In the genomic region with DNA sequence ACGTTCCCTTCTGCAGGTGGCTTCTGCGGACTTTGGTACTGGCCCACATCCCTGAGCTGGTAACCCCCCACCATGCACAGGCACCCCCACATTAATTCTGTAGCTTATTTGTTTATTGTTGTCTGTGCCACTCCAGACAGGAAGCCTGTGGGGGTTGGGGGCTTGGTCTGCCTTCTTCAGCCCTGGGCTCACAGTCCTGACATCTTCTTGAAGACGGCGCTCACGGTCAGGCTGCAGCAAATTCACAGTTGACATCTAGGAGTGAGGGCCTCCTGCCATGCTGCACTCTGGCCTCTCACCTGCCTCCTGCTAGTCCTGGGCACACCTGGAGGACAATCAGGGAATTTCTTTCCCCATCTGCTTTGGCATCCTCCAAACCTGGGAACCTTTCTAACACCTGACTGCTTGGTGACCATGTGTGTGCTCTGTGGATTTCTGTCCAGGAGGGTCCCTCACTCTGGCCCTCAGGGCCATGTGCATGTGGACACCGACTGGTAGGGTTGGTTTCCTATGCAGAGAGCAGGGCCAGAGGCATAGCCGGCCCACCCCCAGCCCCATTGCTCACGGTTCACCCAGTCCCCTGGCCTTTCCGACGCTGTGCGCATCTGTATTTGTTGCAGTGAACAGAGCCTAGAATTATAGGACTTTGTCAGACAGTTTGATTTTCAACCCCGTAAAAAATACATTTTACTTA, we compare ENCODE assay signal across 16 cellular contexts.
DNase-seq lines count a peak whose midpoint lies in the region; ATAC-seq, FAIRE-seq and TF ChIP-seq lines count a peak whose summit lies in the region.
"Had no signal": no experiment of that assay in that cellular context is flagged by ENCODE, and none has a peak within 500 bp of the region (broad histone marks: within the 10 kb centered on the region; RNA-seq: fewer than 3 reads in every experiment).

No MANE protein-coding gene starts in this region.

- TF ChIP-seq CTCF in SK-N-SH (IDR thresholded peaks at IDR 0.05) (no peak), esophagus muscularis mucosa (IDR thresholded peaks at IDR 0.05) (no peak), HepG2 (CRISPR knock-in tag; IDR thresholded peaks at IDR 0.05) (no peak)

- no peak for TF ChIP-seq EP300 in SK-N-SH (IDR thresholded peaks at IDR 0.05; ENCODE audit: borderline replicate concordance in 1 of 2, low read depth in 1 of 2, low read length in 1 of 2)
- TF ChIP-seq EP300 in esophagus muscularis mucosa (IDR thresholded peaks at IDR 0.05): no peak
- TF ChIP-seq EP300 in HepG2 (IDR thresholded peaks at IDR 0.05; ENCODE audit: low read depth in 2 of 2, low read length in 2 of 2): no peak
- no peak for TF ChIP-seq EP300 in HepG2 (CRISPR knock-in tag; IDR thresholded peaks at IDR 0.05; ENCODE audit: borderline replicate concordance)

- TF ChIP-seq RAD21 in SK-N-SH (IDR thresholded peaks at IDR 0.05; ENCODE audit: low read length) (no peak), HepG2 (CRISPR knock-in tag; IDR thresholded peaks at IDR 0.05) (no peak)

- H3K9me3 ChIP-seq in SK-N-SH: no peaks in the 10 kb centered on the region
- H3K9me3 ChIP-seq in SJCRH30 (replicated peaks): no peaks in the 10 kb centered on the region
- no peaks in the 10 kb centered on the region for H3K9me3 ChIP-seq in esophagus muscularis mucosa
- no peaks in the 10 kb centered on the region for H3K9me3 ChIP-seq in skeletal muscle satellite cell (replicated peaks; ENCODE audit: low read length)
- H3K9me3 ChIP-seq in HepG2 (ENCODE audit: low read length): no peaks in the 10 kb centered on the region
- H3K9me3 ChIP-seq: colonic mucosa, left lung had no signal

- H3K27ac ChIP-seq in SK-N-SH (ENCODE audit: low read depth in 2 of 2, low read length in 1 of 2) (peak overlapping the region in 1 of 2 experiments; percentile 47; a peak in 1 of 4 replicates), SJCRH30 (peak overlapping the region; percentile 39; the same call in 1 of the 2 replicates), esophagus muscularis mucosa (replicated peaks in 1 of 4) (no peak overlapping the region), HepG2 (ENCODE audit: extremely low read length, insufficient read depth, low read length) (no peak overlapping the region)
- H3K27ac ChIP-seq: colonic mucosa, left lung had no signal

- ATAC-seq in SK-N-SH treated with all-trans-retinoic acid at 6 μM for 48 hours (no peak), HepG2 (no peak)
- ATAC-seq: left lung had no signal

- intact Hi-C loops in esophagus muscularis mucosa (cut with DNase I) (no loop called here), HepG2 (cut with micrococcal nuclease; ENCODE audit: unreplicated experiment) (no loop called here)

- H3K4me3 ChIP-seq in SK-N-SH (ENCODE audit: low read depth in 2 of 2, low read length in 1 of 2) (no peak overlapping the region), SJCRH30 (no peak overlapping the region), esophagus muscularis mucosa (no peak overlapping the region), skeletal muscle satellite cell (ENCODE audit: low read length) (no peak overlapping the region), HepG2 (replicated peaks in 1 of 3; ENCODE audit: insufficient read depth in 1 of 3, low read depth in 2 of 3, low read length in 3 of 3) (no peak overlapping the region)
- H3K4me3 ChIP-seq: colonic mucosa, left lung had no signal

- TF ChIP-seq POLR2A in esophagus muscularis mucosa (IDR thresholded peaks at IDR 0.05; ENCODE audit: low read depth) (no peak), HepG2 (IDR thresholded peaks at IDR 0.05; ENCODE audit: insufficient read depth in 1 of 2, low read depth in 2 of 2, low read length in 2 of 2) (no peak)

- CTCF ChIA-PET in SK-N-SH (lab: Yijun Ruan, JAX): interaction anchor here (0.8 to 2.1 kb wide), 3 partner anchors 16 to 136 kb away, joined by 3 to 7 read pairs (median 4); no protein-coding TSS in a partner anchor
- CTCF ChIA-PET in HepG2 (lab: Yijun Ruan, JAX; ENCODE audit: low intra/inter-chr PET ratio, low total read pairs): no interaction called here

- no peaks in the 10 kb centered on the region for H3K36me3 ChIP-seq in SK-N-SH (replicated peaks in 1 of 2; ENCODE audit: control insufficient read depth in 1 of 2, insufficient read depth in 2 of 2, low read length in 1 of 2)
- no peaks in the 10 kb centered on the region for H3K36me3 ChIP-seq in SJCRH30
- H3K36me3 ChIP-seq in esophagus muscularis mucosa: no peaks in the 10 kb centered on the region
- H3K36me3 ChIP-seq in skeletal muscle satellite cell (ENCODE audit: insufficient read depth, low read length): no peaks in the 10 kb centered on the region
- H3K36me3 ChIP-seq in HepG2 (replicated peaks in 1 of 2; ENCODE audit: control insufficient read depth in 1 of 2, insufficient read depth in 2 of 2, low read length in 2 of 2): no peaks in the 10 kb centered on the region
- H3K36me3 ChIP-seq: colonic mucosa, left lung had no signal

- no peaks in the 10 kb centered on the region for H3K9me2 ChIP-seq in SK-N-SH

- DNase-seq in SK-N-SH (no peak), SJCRH30 (no peak), esophagus muscularis mucosa (ENCODE audit: extremely low spot score) (peak; percentile 90), HepG2 (ENCODE audit: low spot score) (no peak), NCI-H1417 treated with DMSO at 0.1 percent for 48 hours (lab: John Stamatoyannopoulos, UW) (no peak)
- no peak for DNase-seq in activated CD4-positive, CD25-positive, alpha-beta regulatory T cell treated with anti-CD3 and anti-CD28 coated beads, Interleukin-2, amount 50 U/mL, for 72 hours
- DNase-seq: 8988T; activated B cell treated with CpG ODN at 0.5 μM for 24 hours; amygdala; colonic mucosa; hippocampal formation; retina; stimulated activated CD4-positive, alpha-beta T cell treated with anti-CD3 and anti-CD28 coated beads, Interleukin-2, amount 100 ng/mL, for 24 hours had no signal

- 74% methylated on average over 8 of the region's 12 CpGs for WGBS in SK-N-SH (ENCODE audit: low lambda C conversion rate)
- 89% methylated on average over 10 of the region's 12 CpGs for WGBS in esophagus muscularis mucosa
- 82% methylated on average over 11 of the region's 12 CpGs for WGBS in HepG2 (ENCODE audit: low lambda C conversion rate)

- H3K4me1 ChIP-seq in SK-N-SH (ENCODE audit: control insufficient read depth in 1 of 2, insufficient read depth in 2 of 2, low read depth in 1 of 2, low read length in 1 of 2) (peaks cover 6 to 38% of the 10 kb centered on the region in 2 experiments; a peak in 3 of 4 replicates), SJCRH30 (peaks cover 31% of the 10 kb centered on the region), esophagus muscularis mucosa (no peaks in the 10 kb centered on the region), skeletal muscle satellite cell (ENCODE audit: control insufficient read depth, insufficient read depth, low read length) (peaks cover 21% of the 10 kb centered on the region), HepG2 (ENCODE audit: insufficient read depth, low read length) (peaks cover 9% of the 10 kb centered on the region)
- H3K4me1 ChIP-seq: colonic mucosa, left lung had no signal

- FAIRE-seq in HepG2 (lab: Jason Lieb, UNC): no peak

- H3K79me2 ChIP-seq in SK-N-SH (ENCODE audit: insufficient read depth): no peaks in the 10 kb centered on the region
- no peaks in the 10 kb centered on the region for H3K79me2 ChIP-seq in HepG2 (ENCODE audit: insufficient read depth, low read length)

- H4K20me1 ChIP-seq in SK-N-SH (ENCODE audit: insufficient read depth) (no peaks in the 10 kb centered on the region), HepG2 (ENCODE audit: insufficient read depth, low read length) (no peaks in the 10 kb centered on the region)

- in situ Hi-C loops in HepG2 (cut with HindIII; ENCODE audit: extremely low pct_ligation_motif_present, low pct_unique_long_range_greater_than_20kb): no loop called here

- POLR2A ChIA-PET in SK-N-SH (lab: Yijun Ruan, JAX): interaction anchor here (1.0 kb wide), 1 partner anchor 69 kb away, joined by 3 read pairs; a partner anchor contains a TSS
- POLR2A ChIA-PET in HepG2 (lab: Yijun Ruan, JAX): no interaction called here

- H3F3A ChIP-seq in SK-N-SH (replicated peaks; ENCODE audit: insufficient read depth): no peaks in the 10 kb centered on the region

- H3K9ac ChIP-seq in SK-N-SH: no peak overlapping the region
- H3K9ac ChIP-seq in skeletal muscle satellite cell (ENCODE audit: low read depth, low read length): no peak overlapping the region
- no peak overlapping the region for H3K9ac ChIP-seq in HepG2 (ENCODE audit: insufficient read depth, low read depth, low read length)

- H3K4me2 ChIP-seq in SK-N-SH: peak overlapping the region; percentile 54
- peak overlapping the region; percentile 51 for H3K4me2 ChIP-seq in skeletal muscle satellite cell (ENCODE audit: low read length)
- no peak overlapping the region for H3K4me2 ChIP-seq in HepG2 (ENCODE audit: low read depth, low read length)

- BruUV-seq in HepG2 (replicated peaks; lab: Mats Ljungman, UMichigan): no TSS peak

- H2AFZ ChIP-seq in SK-N-SH (ENCODE audit: low read depth) (no peak overlapping the region), HepG2 (ENCODE audit: low read length) (no peak overlapping the region)

- H3K27me3 ChIP-seq in SK-N-SH (ENCODE audit: insufficient read depth): no peaks in the 10 kb centered on the region
- H3K27me3 ChIP-seq in SJCRH30: no peaks in the 10 kb centered on the region
- no peaks in the 10 kb centered on the region for H3K27me3 ChIP-seq in esophagus muscularis mucosa
- no peaks in the 10 kb centered on the region for H3K27me3 ChIP-seq in skeletal muscle satellite cell (ENCODE audit: control insufficient read depth, insufficient read depth, low read length)
- no peaks in the 10 kb centered on the region for H3K27me3 ChIP-seq in HepG2 (ENCODE audit: control insufficient read depth in 1 of 2, insufficient read depth in 2 of 2, low read length in 2 of 2)
- H3K27me3 ChIP-seq: colonic mucosa had no signal

TF ChIP-seq in SK-N-SH, 30 proteins besides CTCF, POLR2A, EP300 and RAD21 (continues in another document):
- no peak for TF ChIP-seq SIN3A (IDR thresholded peaks at IDR 0.05; ENCODE audit: borderline replicate concordance, low read depth, low read length)
- TF ChIP-seq FOXJ3 (CRISPR knock-in tag; IDR thresholded peaks at IDR 0.05): no peak
- no peak for TF ChIP-seq POLR2AphosphoS5 (IDR thresholded peaks at IDR 0.05; ENCODE audit: low read depth, low read length)
- TF ChIP-seq GABPA (IDR thresholded peaks at IDR 0.05; ENCODE audit: low read depth): no peak
- TF ChIP-seq JUND (IDR thresholded peaks at IDR 0.05): no peak

TF ChIP-seq in SK-N-SH treated with all-trans-retinoic acid at 6 μM for 48 hours, 23 proteins besides CTCF, POLR2A, EP300 and RAD21:
- no peak for TF ChIP-seq CSDC2 (CRISPR knock-in tag; IDR thresholded peaks at IDR 0.05)
